Comparison of ENCODE assay signal across 8 cellular contexts in the genomic region with DNA sequence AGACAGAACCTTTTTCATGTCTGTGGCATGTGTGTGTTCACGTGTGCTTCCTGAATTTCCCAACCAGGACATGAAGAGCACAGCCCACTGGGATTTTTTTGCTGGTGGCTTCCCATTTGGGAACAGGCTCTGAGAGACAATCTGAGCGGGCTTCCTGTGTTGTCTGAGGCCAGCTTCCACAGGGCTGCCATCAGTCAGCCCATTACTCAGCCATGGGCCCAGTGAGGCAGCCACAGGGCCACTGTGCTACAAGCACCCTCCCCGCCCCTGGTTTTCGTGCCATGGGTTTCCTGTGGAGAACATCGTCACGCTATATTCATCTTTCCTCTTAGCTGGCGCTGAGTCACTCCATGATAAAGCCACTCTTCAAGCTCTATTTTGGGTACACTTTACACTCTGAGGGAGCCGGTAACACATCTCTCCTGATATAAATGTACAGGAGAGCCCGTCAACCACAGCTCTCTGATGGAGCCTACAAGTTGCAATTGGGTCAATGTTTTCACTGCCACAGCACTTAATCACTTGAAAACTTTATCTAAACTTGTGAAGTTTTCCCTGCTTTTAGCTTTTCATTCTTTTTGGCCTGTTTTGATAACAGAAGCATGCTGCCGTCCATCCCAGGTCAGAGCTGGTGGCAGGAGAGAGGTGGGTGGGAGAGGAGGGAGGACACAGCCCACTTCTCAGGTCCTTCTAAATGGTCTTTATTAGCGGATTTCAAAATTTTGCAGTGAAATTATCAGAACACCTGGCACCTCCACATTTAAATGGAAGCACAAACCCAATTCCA.
DNase-seq lines count a peak whose midpoint lies in the region; ATAC-seq and TF ChIP-seq lines count a peak whose summit lies in the region.

No MANE protein-coding gene starts in this region.

- H3K27ac ChIP-seq in parathyroid adenoma (peak overlapping the region; percentile 17), vagina (peak overlapping the region; percentile 14)

- H3K4me1 ChIP-seq in parathyroid adenoma, result peaks cover 6% of the 10 kb centered on the region
- peaks cover 25% of the 10 kb centered on the region for H3K4me1 ChIP-seq in vagina

- no peaks in the 10 kb centered on the region for H3K9me3 ChIP-seq in parathyroid adenoma (ENCODE audit: control insufficient read depth, low read length)
- H3K9me3 ChIP-seq in vagina, result no peaks in the 10 kb centered on the region

- intact Hi-C loops in vagina (cut with DNase I), result no loop called here

- DNase-seq in NCI-H187 treated with DMSO at 0.1 percent for 48 hours (lab: John Stamatoyannopoulos, UW), result peak; percentile 50
- peak; percentile 68 for DNase-seq in activated CD8-positive, alpha-beta memory T cell treated with anti-CD3 and anti-CD28 coated beads, Interleukin-2, amount 50 U/mL, for 4 hours
- no peak for DNase-seq in vagina (ENCODE audit: extremely low spot score in 2 of 2)
- DNase-seq in NCI-H1092 treated with DMSO at 0.1 percent for 48 hours (lab: John Stamatoyannopoulos, UW), result no peak
- no peak for DNase-seq in NCI-H2171 treated with DMSO at 0.1 percent for 48 hours (lab: John Stamatoyannopoulos, UW)

- H3K27me3 ChIP-seq in parathyroid adenoma (ENCODE audit: control insufficient read depth, insufficient read depth, low read length) (no peaks in the 10 kb centered on the region), vagina (no peaks in the 10 kb centered on the region)

- ATAC-seq in GM21381 (IDR thresholded peaks at IDR 0.05; ENCODE audit: unreplicated experiment) (peak; percentile 39), esophagus mucosa (peak; percentile 93)

- no peak overlapping the region for H3K9ac ChIP-seq in parathyroid adenoma

- no peak overlapping the region for H2AFZ ChIP-seq in parathyroid adenoma

- H3K79me2 ChIP-seq in parathyroid adenoma, result peaks cover 11% of the 10 kb centered on the region

- no peak overlapping the region for H3K4me2 ChIP-seq in parathyroid adenoma (ENCODE audit: low read length)

- no peak for TF ChIP-seq POLR2A in vagina (IDR thresholded peaks at IDR 0.05)

- H3K36me3 ChIP-seq in parathyroid adenoma (ENCODE audit: control insufficient read depth, insufficient read depth, low read length) (no peaks in the 10 kb centered on the region), vagina (no peaks in the 10 kb centered on the region)

- TF ChIP-seq CTCF in parathyroid adenoma (IDR thresholded peaks at IDR 0.05) (no peak), vagina (IDR thresholded peaks at IDR 0.05) (no peak)

- H3K4me3 ChIP-seq in parathyroid adenoma (ENCODE audit: low read depth, low read length) (no peak overlapping the region), vagina (no peak overlapping the region)

Comparison
In these comparisons a context has a peak if more than half of its experiments do, and no peak if none do; other contexts are left out.
1. DNase-seq: peak in NCI-H187 treated with DMSO at 0.1 percent for 48 hours (single experiment) and activated CD8-positive, alpha-beta memory T cell treated with anti-CD3 and anti-CD28 coated beads, Interleukin-2, amount 50 U/mL, for 4 hours (single experiment); none in vagina (0 of 2), NCI-H1092 treated with DMSO at 0.1 percent for 48 hours (single experiment) and NCI-H2171 treated with DMSO at 0.1 percent for 48 hours (single experiment).